Comparison of ENCODE assay signal across 9 cellular contexts in genomic region chr12:97148941-97149559, GRCh38.
DNase-seq lines count a peak whose midpoint lies in the region; ATAC-seq and TF ChIP-seq lines count a peak whose summit lies in the region.
"Had no signal": no experiment of that assay in that cellular context is flagged by ENCODE, and none has a peak within 500 bp of the region (broad histone marks: within the 10 kb centered on the region; RNA-seq: fewer than 3 reads in every experiment).

No MANE protein-coding gene starts in this region.

- ATAC-seq in GM21528 (IDR thresholded peaks at IDR 0.05; ENCODE audit: low FRiP score, unreplicated experiment): peak; percentile 96

- CTCF ChIA-PET in activated naive CD4-positive, alpha-beta T cell treated with anti-CD3 and anti-CD28 coated beads, Interleukin-2, amount 10 ng/mL, durations not matched to agents 7 days and 5 days (lab: Charles Lee): interaction anchor here (0.8 to 1.8 kb wide), 9 partner anchors 10 to 1250 kb away, joined by 3 to 7 read pairs (median 3); no protein-coding TSS in a partner anchor

- no peak overlapping the region for H3K27ac ChIP-seq in hepatocyte

- no peaks in the 10 kb centered on the region for H3K36me3 ChIP-seq in hepatocyte (replicated peaks; ENCODE audit: insufficient read depth, low read depth)

- no peak overlapping the region for H3K4me2 ChIP-seq in hepatocyte

- peaks cover 2% of the 10 kb centered on the region for H3K4me1 Mint-ChIP-seq in activated naive CD4-positive, alpha-beta T cell treated with anti-CD3 and anti-CD28 coated beads, Interleukin-2, amount 10 ng/mL, durations not matched to agents 7 days and 5 days

- no peak overlapping the region for H3K4me3 ChIP-seq in hepatocyte

- no peaks in the 10 kb centered on the region for H3K9me3 Mint-ChIP-seq in activated naive CD4-positive, alpha-beta T cell treated with anti-CD3 and anti-CD28 coated beads, Interleukin-2, amount 10 ng/mL, durations not matched to agents 7 days and 5 days

- H3K27me3 ChIP-seq in hepatocyte: no peaks in the 10 kb centered on the region

- H3K9me3 ChIP-seq in hepatocyte (ENCODE audit: low read depth): no peaks in the 10 kb centered on the region

- H2AFZ ChIP-seq in hepatocyte: no peak overlapping the region

- H3K9me2 ChIP-seq in hepatocyte (replicated peaks; ENCODE audit: insufficient read depth): no peaks in the 10 kb centered on the region

- no peaks in the 10 kb centered on the region for H4K20me1 ChIP-seq in hepatocyte (ENCODE audit: insufficient read depth, poor library complexity, severe bottlenecking)

- no peak overlapping the region for H3K27ac Mint-ChIP-seq in activated naive CD4-positive, alpha-beta T cell treated with anti-CD3 and anti-CD28 coated beads, Interleukin-2, amount 10 ng/mL, durations not matched to agents 7 days and 5 days
- H3K27ac Mint-ChIP-seq: activated naive CD8-positive, alpha-beta T cell had no signal

- H3K79me2 ChIP-seq in hepatocyte: no peaks in the 10 kb centered on the region

- no peak overlapping the region for H3K4me3 Mint-ChIP-seq in activated naive CD4-positive, alpha-beta T cell treated with anti-CD3 and anti-CD28 coated beads, Interleukin-2, amount 10 ng/mL, durations not matched to agents 7 days and 5 days
- H3K4me3 Mint-ChIP-seq: activated naive CD8-positive, alpha-beta T cell had no signal

- no peaks in the 10 kb centered on the region for H3K4me1 ChIP-seq in hepatocyte (ENCODE audit: insufficient read depth)

- peak; percentile 72 for TF ChIP-seq CTCF in hepatocyte (IDR thresholded peaks at IDR 0.05; ENCODE audit: poor library complexity)

- DNase-seq in EL (peak; percentile 36), HT-29 (ENCODE audit: low spot score) (peak; percentile 79), RPMI7951 (ENCODE audit: low read depth) (peak; percentile 12), hepatocyte (ENCODE audit: low spot score) (peak; percentile 85), NCI-H2196 (lab: John Stamatoyannopoulos, UW; ENCODE audit: unreplicated experiment) (no peak)
- DNase-seq in activated naive CD4-positive, alpha-beta T cell treated with anti-CD3 and anti-CD28 coated beads, Interleukin-2, amount 10 ng/mL, durations not matched to agents 7 days and 5 days: peak; percentile 67
- peak; percentile 65 for DNase-seq in stimulated activated CD4-positive, alpha-beta T cell treated with anti-CD3 and anti-CD28 coated beads, Interleukin-15, amount 100 ng/mL, for 24 hours

- WGBS in hepatocyte (ENCODE audit: low lambda C conversion rate, missing lambda C conversion rate): 64% methylated on average over 9 of the region's 9 CpGs

- peaks cover 5% of the 10 kb centered on the region for H3K27me3 Mint-ChIP-seq in activated naive CD4-positive, alpha-beta T cell treated with anti-CD3 and anti-CD28 coated beads, Interleukin-2, amount 10 ng/mL, durations not matched to agents 7 days and 5 days

- H3K36me3 Mint-ChIP-seq in activated naive CD4-positive, alpha-beta T cell treated with anti-CD3 and anti-CD28 coated beads, Interleukin-2, amount 10 ng/mL, durations not matched to agents 7 days and 5 days: no peaks in the 10 kb centered on the region
- H3K36me3 Mint-ChIP-seq: activated naive CD8-positive, alpha-beta T cell had no signal
